ENCODE assay signal across 8 cellular contexts in the genomic region with DNA sequence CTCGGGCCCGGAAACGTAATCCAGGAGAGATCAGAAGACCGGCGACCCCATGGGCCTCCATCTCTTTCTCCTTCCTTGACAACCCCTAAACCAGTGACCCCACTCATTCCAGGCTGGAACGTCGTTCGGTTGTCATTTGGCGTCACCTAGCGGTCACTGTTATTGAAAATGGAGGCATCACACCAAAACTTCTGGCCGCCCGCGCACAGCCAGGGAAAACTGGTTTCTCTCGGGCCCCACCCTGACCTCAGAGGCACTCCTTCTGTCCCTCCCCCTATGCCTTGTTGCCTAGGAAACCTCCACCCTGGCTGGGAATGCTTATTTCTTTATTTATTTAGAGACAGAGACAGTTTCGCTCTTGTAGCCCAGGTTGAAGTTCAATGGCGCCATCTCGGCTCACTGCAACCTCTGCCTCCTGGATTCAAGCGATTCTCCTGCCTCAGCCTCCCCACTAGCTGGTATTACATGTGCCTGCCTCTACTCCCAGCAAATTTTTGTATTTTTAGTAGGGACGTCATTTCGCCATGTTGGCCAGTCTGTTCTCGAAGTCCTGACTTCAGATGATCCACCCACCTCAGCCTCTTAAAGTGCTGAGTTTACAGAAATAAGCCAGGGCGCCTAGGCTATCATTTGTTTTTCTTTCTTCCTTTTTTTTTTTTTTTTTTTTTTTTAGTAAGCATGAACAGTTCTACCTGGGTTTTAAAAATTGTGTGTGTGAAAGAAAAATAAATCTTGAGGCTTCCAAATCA.
DNase-seq lines count a peak whose midpoint lies in the region; ATAC-seq and TF ChIP-seq lines count a peak whose summit lies in the region.
"Not testable (repeated sequence)": the region's sequence is repeated elsewhere in the genome, so short reads cannot be mapped to it uniquely, and the experiment has no call there.

No MANE protein-coding gene starts in this region.

- CTCF ChIA-PET in CD8-positive, alpha-beta T cell (lab: Charles Lee); activated CD8-positive, alpha-beta memory T cell treated with anti-CD3 and anti-CD28 coated beads, Interleukin-2, amount 10 ng/mL, durations not matched to agents 7 days and 5 days (lab: Charles Lee): not testable (repeated sequence)

- H3K27me3 ChIP-seq in CD8-positive, alpha-beta T cell (ENCODE audit: insufficient read depth, low read length); psoas muscle (ENCODE audit: insufficient read depth in 3 of 3, low read length in 2 of 3): not testable (repeated sequence)

- not testable (repeated sequence) for DNase-seq in CD8-positive, alpha-beta T cell; activated CD8-positive, alpha-beta memory T cell treated with anti-CD3 and anti-CD28 coated beads, Interleukin-2, amount 10 ng/mL, durations not matched to agents 7 days and 5 days; left cardiac atrium; psoas muscle

- not testable (repeated sequence) for H3K4me3 Mint-ChIP-seq in CD8-positive, alpha-beta T cell; activated CD8-positive, alpha-beta memory T cell treated with anti-CD3 and anti-CD28 coated beads, Interleukin-2, amount 10 ng/mL, durations not matched to agents 7 days and 5 days

- not testable (repeated sequence) for TF ChIP-seq CTCF in CD8-positive, alpha-beta T cell (IDR thresholded peaks at IDR 0.05); psoas muscle (IDR thresholded peaks at IDR 0.05)

- ATAC-seq in CD8-positive, alpha-beta T cell, result peak; percentile 48
- peak; percentile 67 for ATAC-seq in GM19397 (IDR thresholded peaks at IDR 0.05; ENCODE audit: unreplicated experiment)
- peak; percentile 57 for ATAC-seq in GM21737 (IDR thresholded peaks at IDR 0.05; ENCODE audit: unreplicated experiment)
- peak; percentile 57 for ATAC-seq in HG02981 (IDR thresholded peaks at IDR 0.05; ENCODE audit: unreplicated experiment)
- peak; percentile 62 for ATAC-seq in HG03460 (IDR thresholded peaks at IDR 0.05; ENCODE audit: unreplicated experiment)
- ATAC-seq in activated CD8-positive, alpha-beta memory T cell treated with anti-CD3 and anti-CD28 coated beads, Interleukin-2, amount 10 ng/mL, durations not matched to agents 7 days and 5 days, result peak; percentile 74
- peak; percentile 73 to 82 for ATAC-seq in left cardiac atrium
- ATAC-seq in psoas muscle, result peak; percentile 45 to 77 (median 69)

- not testable (repeated sequence) for H3K4me1 ChIP-seq in CD8-positive, alpha-beta T cell (ENCODE audit: insufficient read depth, low read length); psoas muscle

- intact Hi-C loops in CD8-positive, alpha-beta T cell (cut with DNase I, micrococcal nuclease); left cardiac atrium (cut with DNase I); psoas muscle (cut with DNase I): not testable (repeated sequence)

- no CpG with 5 or more reads among the region's 22 CpGs for WGBS in psoas muscle, 3 donors

- H3K9me3 Mint-ChIP-seq in CD8-positive, alpha-beta T cell; activated CD8-positive, alpha-beta memory T cell treated with anti-CD3 and anti-CD28 coated beads, Interleukin-2, amount 10 ng/mL, durations not matched to agents 7 days and 5 days (ENCODE audit: low read depth): not testable (repeated sequence)

- not testable (repeated sequence) for H3K36me3 ChIP-seq in CD8-positive, alpha-beta T cell (ENCODE audit: insufficient read depth, low read length); psoas muscle (ENCODE audit: insufficient read depth in 1 of 2, low read depth in 1 of 2)

- H3K9me3 ChIP-seq in CD8-positive, alpha-beta T cell (ENCODE audit: low read length); psoas muscle: not testable (repeated sequence)

- POLR2A ChIA-PET in CD8-positive, alpha-beta T cell (lab: Charles Lee), result not testable (repeated sequence)

- not testable (repeated sequence) for H3K27me3 Mint-ChIP-seq in CD8-positive, alpha-beta T cell (ENCODE audit: low read depth); activated CD8-positive, alpha-beta memory T cell treated with anti-CD3 and anti-CD28 coated beads, Interleukin-2, amount 10 ng/mL, durations not matched to agents 7 days and 5 days

- not testable (repeated sequence) for H3K27ac Mint-ChIP-seq in CD8-positive, alpha-beta T cell; activated CD8-positive, alpha-beta memory T cell treated with anti-CD3 and anti-CD28 coated beads, Interleukin-2, amount 10 ng/mL, durations not matched to agents 7 days and 5 days

- not testable (repeated sequence) for H3K36me3 Mint-ChIP-seq in CD8-positive, alpha-beta T cell; activated CD8-positive, alpha-beta memory T cell treated with anti-CD3 and anti-CD28 coated beads, Interleukin-2, amount 10 ng/mL, durations not matched to agents 7 days and 5 days

- not testable (repeated sequence) for H3K27ac ChIP-seq in CD8-positive, alpha-beta T cell (ENCODE audit: low read depth, low read length); psoas muscle

- H3K4me3 ChIP-seq in CD8-positive, alpha-beta T cell (ENCODE audit: low read depth, low read length); psoas muscle: not testable (repeated sequence)

- H3K4me1 Mint-ChIP-seq in CD8-positive, alpha-beta T cell (ENCODE audit: low read depth); activated CD8-positive, alpha-beta memory T cell treated with anti-CD3 and anti-CD28 coated beads, Interleukin-2, amount 10 ng/mL, durations not matched to agents 7 days and 5 days: not testable (repeated sequence)
